In the genomic region with DNA sequence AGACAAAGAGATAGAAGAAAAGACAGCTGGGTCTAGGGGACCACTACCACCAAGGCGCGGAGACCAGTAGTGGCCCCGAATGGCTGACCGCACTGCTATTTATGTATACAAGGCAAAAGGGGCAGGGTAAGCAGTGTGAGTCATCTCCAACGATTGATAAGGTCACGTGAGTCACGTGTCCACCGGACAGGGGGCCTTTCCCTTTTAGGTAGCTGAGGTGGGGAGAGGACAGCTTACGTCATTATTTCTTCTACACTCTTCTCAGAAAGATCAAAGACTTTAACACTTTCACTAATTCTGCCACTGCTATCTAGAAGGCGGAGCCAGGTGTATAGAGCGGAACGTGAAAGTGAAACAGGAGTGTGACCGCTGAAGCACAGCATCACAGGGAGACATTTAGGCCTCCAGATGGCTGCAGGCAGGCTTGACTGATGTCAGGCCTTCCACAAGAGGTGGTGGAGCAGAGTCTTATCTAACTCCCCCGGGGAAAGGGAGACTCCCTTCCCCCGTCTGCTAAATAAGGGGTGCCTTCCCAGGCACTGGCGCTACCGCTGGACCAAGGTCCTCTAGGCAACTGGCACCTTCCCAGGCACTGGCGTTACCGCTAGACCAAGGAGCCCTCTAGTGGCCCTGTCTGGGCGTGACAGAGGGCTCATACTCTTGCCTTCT, we compare ENCODE assay signal across 8 cellular contexts. TPM values are rescaled to one million over a fixed set of nuclear protein-coding genes. Genes with fewer than 3 reads are reported as not detected.
DNase-seq lines count a peak whose midpoint lies in the region; ATAC-seq and TF ChIP-seq lines count a peak whose summit lies in the region.

No MANE protein-coding gene starts in this region.

- intact Hi-C loops in esophagus squamous epithelium (cut with DNase I), result no loop called here

- peaks cover 0 to 2% (median 0%) of the 10 kb centered on the region in 4 donors for H3K27me3 ChIP-seq in esophagus squamous epithelium

- 65 to 66% methylated on average over 18 to 19 of the region's 20 CpGs for WGBS in esophagus squamous epithelium, 2 donors

- ATAC-seq in GM18517 (IDR thresholded peaks at IDR 0.05; ENCODE audit: unreplicated experiment) (peak; percentile 85), HG02884 (IDR thresholded peaks at IDR 0.05; ENCODE audit: unreplicated experiment) (peak; percentile 86)

- TF ChIP-seq CTCF in AG10803 (conservative IDR thresholded peaks at IDR 0.05; ENCODE audit: low read length) (peak; percentile 66), esophagus squamous epithelium (IDR thresholded peaks at IDR 0.05) (peak; percentile 26 to 57 (median 52)), nephron progenitor cell (IDR thresholded peaks at IDR 0.05) (peak; percentile 74)

- no peak for TF ChIP-seq POLR2A in esophagus squamous epithelium (IDR thresholded peaks at IDR 0.05)

- H3K4me3 Mint-ChIP-seq in nephron progenitor cell, result no peak overlapping the region

- no peaks in the 10 kb centered on the region for H3K9me3 ChIP-seq in esophagus squamous epithelium

- H3K36me3 Mint-ChIP-seq in nephron progenitor cell (ENCODE audit: low read depth), result no peaks in the 10 kb centered on the region

- no peak overlapping the region for H3K27ac Mint-ChIP-seq in nephron progenitor cell

- H3K36me3 ChIP-seq in esophagus squamous epithelium, result no peaks in the 10 kb centered on the region

- H3K4me1 Mint-ChIP-seq in nephron progenitor cell, result peaks cover 12% of the 10 kb centered on the region

- DNase-seq in AG10803 (ENCODE audit: low read depth) (peak; percentile 64), NCI-H2081 (lab: John Stamatoyannopoulos, UW) (peak; percentile 35 to 71), esophagus squamous epithelium (lab: John Stamatoyannopoulos, UW) (no peak), nephron progenitor cell (peak; percentile 59), NCI-H1694 treated with DMSO at 0.1 percent for 48 hours (lab: John Stamatoyannopoulos, UW) (no peak)
- DNase-seq in activated CD4-positive, alpha-beta T cell treated with anti-CD3 and anti-CD28 coated beads, Interleukin-2, amount 50 U/mL, for 48 hours, result peak; percentile 46 to 55

- no peak overlapping the region for H3K27ac ChIP-seq in esophagus squamous epithelium

- H3K27me3 Mint-ChIP-seq in nephron progenitor cell (ENCODE audit: low read depth, poor library complexity), result peaks cover 15% of the 10 kb centered on the region

- no peaks in the 10 kb centered on the region for H3K9me3 Mint-ChIP-seq in nephron progenitor cell

- H3K4me1 ChIP-seq in esophagus squamous epithelium, result peaks cover 0 to 4% (median 0%) of the 10 kb centered on the region in 3 donors

- H3K4me3 ChIP-seq in AG10803 (ENCODE audit: low read length) (peak overlapping the region; percentile 48), esophagus squamous epithelium (peak overlapping the region in 3 of 4 donors; percentile 17 to 55 (median 23))

RNA-seq across cellular contexts. Expression of gene PRR16, which starts 6.1 kb away (rescaled TPM):
- total RNA-seq in esophagus squamous epithelium, result 1 to 10 TPM in 2 of 4 donors, under 1 TPM in 1, not detected in 1; 0.48 to 2.3 (median 1.9) TPM

Comparison
In these comparisons a context has a peak if more than half of its experiments do, and no peak if none do; other contexts are left out.
1. DNase-seq: peak in AG10803 (single experiment), NCI-H2081 (2 of 2), activated CD4-positive, alpha-beta T cell treated with anti-CD3 and anti-CD28 coated beads, Interleukin-2, amount 50 U/mL, for 48 hours (2 of 2) and nephron progenitor cell (single experiment); none in esophagus squamous epithelium (single experiment) and NCI-H1694 treated with DMSO at 0.1 percent for 48 hours (single experiment).
2. Peak in every context shown above with its lines, with median percentiles within 50 percentile points of each other: CTCF ChIP-seq.